15 cellular contexts compared by ENCODE assay signal in the genomic region with DNA sequence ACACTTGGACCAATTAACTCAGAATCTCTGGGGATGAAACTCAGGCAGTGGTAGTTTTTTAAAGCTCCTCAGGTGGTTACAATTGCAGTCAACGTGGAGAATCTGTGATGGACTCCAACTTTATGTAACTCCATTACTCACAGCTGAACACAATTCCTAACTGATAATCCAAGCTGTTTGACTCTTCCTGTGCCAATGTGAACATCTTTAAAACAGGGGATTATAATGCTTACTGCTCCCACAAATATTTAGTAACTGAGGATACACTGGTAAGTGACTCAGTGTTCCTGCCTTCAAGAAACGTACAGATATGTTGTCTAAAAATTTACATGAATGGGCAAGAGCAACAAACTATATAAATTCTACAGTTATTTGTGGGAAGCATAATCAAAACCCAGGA.
DNase-seq lines count a peak whose midpoint lies in the region; ATAC-seq and TF ChIP-seq lines count a peak whose summit lies in the region.
"Had no signal": no experiment of that assay in that cellular context is flagged by ENCODE, and none has a peak within 500 bp of the region (broad histone marks: within the 10 kb centered on the region; RNA-seq: fewer than 3 reads in every experiment).

No MANE protein-coding gene starts in this region.

- peaks cover 8% of the 10 kb centered on the region; the same call in 1 of the 2 replicates for H3K36me3 ChIP-seq in RWPE2 (ENCODE audit: low read depth)

- peaks cover 4% of the 10 kb centered on the region; the same call in 1 of the 2 replicates for H3K27me3 Mint-ChIP-seq in HFFc6 (ENCODE audit: insufficient read depth)

- ATAC-seq in RWPE2 (ENCODE audit: low read depth) (peak; percentile 52), HG03135 (IDR thresholded peaks at IDR 0.05; ENCODE audit: unreplicated experiment) (no peak)

- peak overlapping the region; percentile 46; the same call in 1 of the 2 replicates for H3K27ac Mint-ChIP-seq in HFFc6
- H3K27ac Mint-ChIP-seq: H9 had no signal

- no peak overlapping the region for H3K4me3 Mint-ChIP-seq in HFFc6
- H3K4me3 Mint-ChIP-seq: H9 had no signal

- H3K4me1 ChIP-seq in RWPE2 (ENCODE audit: insufficient read depth, poor library complexity, severe bottlenecking), result peaks cover 78% of the 10 kb centered on the region

- H3K27ac ChIP-seq in RWPE2 (ENCODE audit: poor library complexity, severe bottlenecking), result peak overlapping the region; percentile 100
- peak overlapping the region; percentile 63 for H3K27ac ChIP-seq in epithelial cell of prostate
- H3K27ac ChIP-seq: HL-60, KMS-11 had no signal

- H3K4me3 ChIP-seq in RWPE2 (ENCODE audit: severe bottlenecking), result no peak overlapping the region

- intact Hi-C loops in posterior cingulate gyrus (cut with DNase I), result no loop called here

- TF ChIP-seq CTCF in HFFc6 (IDR thresholded peaks at IDR 0.05) (no peak), RWPE2 (IDR thresholded peaks at IDR 0.05; ENCODE audit: poor library complexity, severe bottlenecking) (no peak)

- no peaks in the 10 kb centered on the region for H3K9me3 ChIP-seq in RWPE2 (ENCODE audit: severe bottlenecking)

- no peaks in the 10 kb centered on the region for H3K9me3 Mint-ChIP-seq in HFFc6
- H3K9me3 Mint-ChIP-seq: H9 had no signal

- peaks cover 14% of the 10 kb centered on the region for H3K4me1 Mint-ChIP-seq in HFFc6 (ENCODE audit: low read depth)

- H3K27me3 ChIP-seq in RWPE2 (ENCODE audit: insufficient read depth, poor library complexity, severe bottlenecking), result no peaks in the 10 kb centered on the region

- DNase-seq in HFFc6, result peak; percentile 68
- no peak for DNase-seq in RWPE2 (ENCODE audit: low spot score)
- no peak for DNase-seq in epithelial cell of prostate (ENCODE audit: low read depth, low spot score)
- DNase-seq in non-pigmented ciliary epithelial cell (ENCODE audit: low read depth), result peak; percentile 24
- no peak for DNase-seq in posterior cingulate gyrus
- DNase-seq in COLO668 (lab: John Stamatoyannopoulos, UW; ENCODE audit: unreplicated experiment), result no peak
- DNase-seq in SHP77 treated with DMSO at 0.1 percent for 48 hours (lab: John Stamatoyannopoulos, UW), result no peak
- DNase-seq: DMS 273 treated with DMSO at 0.1 percent for 48 hours, H9, NCI-H187 treated with DMSO at 0.1 percent for 48 hours, NCI-H2171 treated with DMSO at 0.1 percent for 48 hours, NCI-H510A had no signal

- H3K36me3 Mint-ChIP-seq in HFFc6 (ENCODE audit: low read depth), result no peaks in the 10 kb centered on the region; the same call in 1 of the 2 replicates

Comparison
In these comparisons a context has a peak if more than half of its experiments do, and no peak if none do; other contexts are left out.
1. DNase-seq: peak in HFFc6 (single experiment) and non-pigmented ciliary epithelial cell (single experiment); none in RWPE2 (single experiment), epithelial cell of prostate (single experiment), posterior cingulate gyrus (0 of 10), COLO668 (single experiment) and SHP77 treated with DMSO at 0.1 percent for 48 hours (single experiment).